In genomic region chr1:155562581-155563376, GRCh38 we compare ENCODE assay signal across 8 cellular contexts. TPM values are rescaled to one million over a fixed set of nuclear protein-coding genes. Genes with fewer than 3 reads are reported as not detected.
DNase-seq lines count a peak whose midpoint lies in the region; ATAC-seq, FAIRE-seq and TF ChIP-seq lines count a peak whose summit lies in the region.

ASH1L (minus strand) TSS chr1:155562803; CDS start chr1:155521519, 41,284 bp downstream.

- H3K4me3 ChIP-seq in right atrium auricular region = peak within 1 kb of the TSS; percentile 91 to 95

- DNase-seq in NCI-H1930 (lab: John Stamatoyannopoulos, UW) (peak; percentile 85 to 92), anterior cingulate cortex (lab: John Stamatoyannopoulos, UW) (peak; percentile 70 to 100 (median 95)), right atrium auricular region (ENCODE audit: low spot score) (peak; percentile 91), pulmonary artery endothelial cell (ENCODE audit: low read depth, low spot score) (peak; percentile 64), urothelium cell line (ENCODE audit: low spot score) (peak; percentile 93)

- intact Hi-C loops in T-helper 2 cell treated with Interferon-gamma antibody and Interleukin-4, amounts not matched to agents 100 ng/mL and 5 ng/mL, for 36 hours (cut with micrococcal nuclease) = loop anchor here (2.0 to 10.0 kb wide), 4 partner anchors 26 to 288 kb away; partner anchors contain the start of genes CLK2, DAP3, HCN3 and YY1AP1

- peak; percentile 53 for FAIRE-seq in urothelium cell line (lab: Jason Lieb, UNC)

- ATAC-seq in GM18498 (IDR thresholded peaks at IDR 0.05; ENCODE audit: unreplicated experiment) (peak; percentile 79), HG02943 (IDR thresholded peaks at IDR 0.05; ENCODE audit: low read depth, unreplicated experiment) (peak; percentile 64)

- TF ChIP-seq CTCF in right atrium auricular region (IDR thresholded peaks at IDR 0.05) = no peak

- H3K27ac ChIP-seq in right atrium auricular region = peak within 1 kb of the TSS; percentile 93 to 98

- H3K9me3 ChIP-seq in right atrium auricular region = no peaks in the 10 kb centered on the region

- H3K4me1 ChIP-seq in right atrium auricular region = peaks cover 0 to 43% of the 10 kb centered on the region in 2 donors

- no peaks in the 10 kb centered on the region for H3K36me3 ChIP-seq in right atrium auricular region

- H3K27me3 ChIP-seq in right atrium auricular region = no peaks in the 10 kb centered on the region

RNA-seq across cellular contexts. Expression of gene ASH1L, which starts in this region (rescaled TPM):
- total RNA-seq in T-helper 2 cell treated with Interferon-gamma antibody and Interleukin-4, amounts not matched to agents 100 ng/mL and 5 ng/mL, for 36 hours = 44.8 and 45.2 TPM in 2 replicates
- total RNA-seq in right atrium auricular region (10 to 100 TPM; 37.2 to 50.2 TPM), pulmonary artery endothelial cell (14.4 and 19.2 TPM in 2 replicates)

Comparison
In these comparisons a context has a peak if more than half of its experiments do, and no peak if none do; other contexts are left out.
1. Peak in every context shown above with its lines: DNase-seq, ATAC-seq, H3K4me3 ChIP-seq and H3K27ac ChIP-seq.